In the genomic region with DNA sequence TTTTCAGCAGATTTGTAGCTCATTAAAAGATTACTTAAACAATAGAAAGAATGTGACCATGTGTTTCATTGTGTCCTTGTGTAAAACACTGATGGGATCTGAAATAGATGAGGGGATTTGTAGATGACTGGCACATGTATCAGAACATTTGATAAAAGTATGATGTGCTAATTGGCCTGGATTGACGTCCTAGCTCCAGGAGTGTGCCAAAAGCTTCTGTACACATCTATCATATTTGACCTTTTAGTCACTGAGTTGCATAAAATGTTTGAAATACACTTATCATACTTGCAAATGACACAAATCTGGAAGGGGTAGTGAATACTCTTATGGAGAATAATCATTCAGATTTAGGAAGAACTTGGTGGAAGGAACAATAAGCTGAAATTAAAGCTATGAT, we compare ENCODE assay signal across 24 cellular contexts.
"Had no signal": no experiment of that assay in that cellular context is flagged by ENCODE, and none has a peak within 500 bp of the region (broad histone marks: within the 10 kb centered on the region; RNA-seq: fewer than 3 reads in every experiment).

No MANE protein-coding gene starts in this region.

- FAIRE-seq: RCC 7860 had no signal

- H3K27me3 ChIP-seq: MG63, SJSA1 had no signal

- H3K9me3 ChIP-seq: MG63, SJSA1 had no signal

- H3K36me3 ChIP-seq: MG63, SJSA1 had no signal

- DNase-seq: Karpas-422, KG1, MG63, NCI-H1092, NCI-H1105 treated with DMSO at 0.1 percent for 48 hours, NCI-H1417 treated with DMSO at 0.1 percent for 48 hours, NCI-H146, NCI-H1694 treated with DMSO at 0.1 percent for 48 hours, NCI-H1930, NCI-H2081, NCI-H2107, NCI-H2171, NCI-H226, NCI-H446, NCI-H510A, NCI-H524 treated with DMSO at 0.1 percent for 48 hours, NCI-H69, NCI-H774, Right ventricle myocardium superior, RPMI8226, SIG-M5 had no signal

- H3K4me3 ChIP-seq: MG63, SJSA1, SK-N-MC had no signal

- H3K27ac ChIP-seq: SJSA1, SK-N-MC had no signal
